ENCODE assay signal across 1 cellular context in genomic region chr2:109597283-109597682, GRCh38.
A peak's percentile ranks its signal among the peaks of the same experiment; 100 is the strongest.
TF ChIP-seq lines count a peak whose summit lies in the region.

No MANE protein-coding gene starts in this region.

TF ChIP-seq in GM12878, 131 proteins besides CTCF, POLR2A, EP300 and RAD21:
- TF ChIP-seq POLR2AphosphoS5 (IDR thresholded peaks at IDR 0.05; ENCODE audit: low read length) (no peak), DPF2 (IDR thresholded peaks at IDR 0.05) (no peak), NBN (IDR thresholded peaks at IDR 0.05) (0 out of 2 replicates have a peak, but pooled peaks have one; percentile 14), EGR1 (IDR thresholded peaks at IDR 0.05; ENCODE audit: borderline replicate concordance in 1 of 2, low read depth in 2 of 2, low read length in 2 of 2) (no peak), NR2F1 (conservative IDR thresholded peaks at IDR 0.05) (no peak), FOXM1 (IDR thresholded peaks at IDR 0.05; ENCODE audit: low read depth, low read length) (no peak), IKZF2 (IDR thresholded peaks at IDR 0.05) (no peak; a peak in 1 of 4 replicates), CBX5 (IDR thresholded peaks at IDR 0.05; ENCODE audit: low read depth) (no peak), ZNF384 (IDR thresholded peaks at IDR 0.05; ENCODE audit: borderline replicate concordance, low read depth, low read length) (no peak), RUNX3 (IDR thresholded peaks at IDR 0.05; ENCODE audit: low read length) (peak; percentile 83), MEF2B (IDR thresholded peaks at IDR 0.05; ENCODE audit: partially characterized antibody, poor library complexity, severe bottlenecking) (peak; percentile 31), POU2F2 (IDR thresholded peaks at IDR 0.05; ENCODE audit: borderline replicate concordance, low read depth, low read length) (peak; percentile 25; the same call in 1 of the 3 replicates), ATF7 (IDR thresholded peaks at IDR 0.05; ENCODE audit: low read depth) (0 out of 2 replicates have a peak, but pooled peaks have one; percentile 22), CREB1 (IDR thresholded peaks at IDR 0.05; ENCODE audit: low read depth) (no peak), MEF2A (IDR thresholded peaks at IDR 0.05; ENCODE audit: insufficient read depth, low read depth, low read length) (no peak), MTA2 (IDR thresholded peaks at IDR 0.05; ENCODE audit: low read depth) (peak; percentile 36; the same call in 1 of the 2 replicates), BHLHE40 (IDR thresholded peaks at IDR 0.05; ENCODE audit: borderline replicate concordance in 1 of 2, low read depth in 2 of 2, low read length in 1 of 2) (peak in 1 of 2 experiments; percentile 28; a peak in 1 of 4 replicates), CBFB (IDR thresholded peaks at IDR 0.05; ENCODE audit: low read depth) (0 out of 2 replicates have a peak, but pooled peaks have one; percentile 43), RAD51 (IDR thresholded peaks at IDR 0.05) (peak; percentile 45; the same call in 1 of the 2 replicates)
- TF ChIP-seq, protein P1, sequence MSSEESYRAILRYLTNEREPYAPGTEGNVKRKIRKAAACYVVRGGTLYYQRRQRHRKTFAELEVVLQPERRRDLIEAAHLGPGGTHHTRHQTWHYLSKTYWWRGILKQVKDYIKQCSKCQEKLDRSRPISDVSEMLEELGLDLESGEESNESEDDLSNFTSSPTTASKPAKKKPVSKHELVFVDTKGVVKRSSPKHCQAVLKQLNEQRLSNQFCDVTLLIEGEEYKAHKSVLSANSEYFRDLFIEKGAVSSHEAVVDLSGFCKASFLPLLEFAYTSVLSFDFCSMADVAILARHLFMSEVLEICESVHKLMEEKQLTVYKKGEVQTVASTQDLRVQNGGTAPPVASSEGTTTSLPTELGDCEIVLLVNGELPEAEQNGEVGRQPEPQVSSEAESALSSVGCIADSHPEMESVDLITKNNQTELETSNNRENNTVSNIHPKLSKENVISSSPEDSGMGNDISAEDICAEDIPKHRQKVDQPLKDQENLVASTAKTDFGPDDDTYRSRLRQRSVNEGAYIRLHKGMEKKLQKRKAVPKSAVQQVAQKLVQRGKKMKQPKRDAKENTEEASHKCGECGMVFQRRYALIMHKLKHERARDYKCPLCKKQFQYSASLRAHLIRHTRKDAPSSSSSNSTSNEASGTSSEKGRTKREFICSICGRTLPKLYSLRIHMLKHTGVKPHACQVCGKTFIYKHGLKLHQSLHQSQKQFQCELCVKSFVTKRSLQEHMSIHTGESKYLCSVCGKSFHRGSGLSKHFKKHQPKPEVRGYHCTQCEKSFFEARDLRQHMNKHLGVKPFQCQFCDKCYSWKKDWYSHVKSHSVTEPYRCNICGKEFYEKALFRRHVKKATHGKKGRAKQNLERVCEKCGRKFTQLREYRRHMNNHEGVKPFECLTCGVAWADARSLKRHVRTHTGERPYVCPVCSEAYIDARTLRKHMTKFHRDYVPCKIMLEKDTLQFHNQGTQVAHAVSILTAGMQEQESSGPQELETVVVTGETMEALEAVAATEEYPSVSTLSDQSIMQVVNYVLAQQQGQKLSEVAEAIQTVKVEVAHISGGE (CRISPR knock-in tag; IDR thresholded peaks at IDR 0.05) = no peak
- TF ChIP-seq, protein P2, sequence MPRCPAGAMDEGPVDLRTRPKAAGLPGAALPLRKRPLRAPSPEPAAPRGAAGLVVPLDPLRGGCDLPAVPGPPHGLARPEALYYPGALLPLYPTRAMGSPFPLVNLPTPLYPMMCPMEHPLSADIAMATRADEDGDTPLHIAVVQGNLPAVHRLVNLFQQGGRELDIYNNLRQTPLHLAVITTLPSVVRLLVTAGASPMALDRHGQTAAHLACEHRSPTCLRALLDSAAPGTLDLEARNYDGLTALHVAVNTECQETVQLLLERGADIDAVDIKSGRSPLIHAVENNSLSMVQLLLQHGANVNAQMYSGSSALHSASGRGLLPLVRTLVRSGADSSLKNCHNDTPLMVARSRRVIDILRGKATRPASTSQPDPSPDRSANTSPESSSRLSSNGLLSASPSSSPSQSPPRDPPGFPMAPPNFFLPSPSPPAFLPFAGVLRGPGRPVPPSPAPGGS (IDR thresholded peaks at IDR 0.05; ENCODE audit: borderline replicate concordance, insufficient read depth, low read depth, low read length, poor library complexity, severe bottlenecking) = no peak
